In genomic region chr19:48544856-48545750, GRCh38 we compare ENCODE assay signal across 2 cellular contexts.
TF ChIP-seq lines count a peak whose summit lies in the region.

No MANE protein-coding gene starts in this region.

TF ChIP-seq in GM23338, 12 proteins besides CTCF, POLR2A, EP300 and RAD21:
- TF ChIP-seq ZNF114 (CRISPR knock-in tag; IDR thresholded peaks at IDR 0.05) (no peak), EZH2phosphoT487 (IDR thresholded peaks at IDR 0.05; ENCODE audit: unreplicated experiment) (no peak), ZNF331 (CRISPR knock-in tag; IDR thresholded peaks at IDR 0.05; ENCODE audit: low read depth) (no peak), JUNB (IDR thresholded peaks at IDR 0.05; ENCODE audit: unreplicated experiment) (no peak), POLR2AphosphoS5 (IDR thresholded peaks at IDR 0.05; ENCODE audit: low read depth) (peak; percentile 8; the same call in 1 of the 2 replicates)
TF ChIP-seq in GM23338: peak in this region for 1.

TF ChIP-seq in H1, 55 proteins besides CTCF, POLR2A, EP300 and RAD21:
- TF ChIP-seq RFX5 (IDR thresholded peaks at IDR 0.05; ENCODE audit: borderline replicate concordance, low read depth, low read length) (no peak), CHD1 (IDR thresholded peaks at IDR 0.05; ENCODE audit: low read depth, low read length) (peak; percentile 87), SIX5 (IDR thresholded peaks at IDR 0.05; ENCODE audit: low read depth, low read length) (0 out of 2 replicates have a peak, but pooled peaks have one; percentile 13), ASH2L (IDR thresholded peaks at IDR 0.05; ENCODE audit: low read length) (peak; percentile 96), ZNF274 (IDR thresholded peaks at IDR 0.05; ENCODE audit: borderline replicate concordance, extremely low read depth, low read length) (no peak), BACH1 (IDR thresholded peaks at IDR 0.05; ENCODE audit: low read length) (no peak), HDAC2 (IDR thresholded peaks at IDR 0.05; ENCODE audit: borderline replicate concordance in 1 of 2, low read depth in 2 of 2, low read length in 2 of 2) (no peak), TAF7 (optimal IDR thresholded peaks at IDR 0.05; ENCODE audit: borderline replicate concordance, low read depth, low read length) (no peak), TEAD4 (IDR thresholded peaks at IDR 0.05; ENCODE audit: low read depth, low read length) (no peak), SP4 (IDR thresholded peaks at IDR 0.05; ENCODE audit: low read length) (no peak), JUND (IDR thresholded peaks at IDR 0.05; ENCODE audit: low read length) (peak; percentile 80), POU5F1 (IDR thresholded peaks at IDR 0.05; ENCODE audit: low read depth, low read length) (no peak), SRF (IDR thresholded peaks at IDR 0.05; ENCODE audit: low read depth, low read length) (no peak)
